In genomic region chr9:108662935-108663334, GRCh38 we compare ENCODE assay signal across 31 cellular contexts.
"Had no signal": no experiment of that assay in that cellular context is flagged by ENCODE, and none has a peak within 500 bp of the region (broad histone marks: within the 10 kb centered on the region; RNA-seq: fewer than 3 reads in every experiment).

No MANE protein-coding gene starts in this region.

- FAIRE-seq: kidney, small intestine had no signal

- H3K4me3 Mint-ChIP-seq: activated CD4-positive, alpha-beta T cell treated with anti-CD3 and anti-CD28 coated beads, Interleukin-2, amount 10 ng/mL, durations not matched to agents 7 days and 5 days; activated CD8-positive, alpha-beta T cell treated with anti-CD3 and anti-CD28 coated beads for 36 hours; activated T-cell treated with anti-CD3 and anti-CD28 coated beads, Interleukin-2, amount 50 U/mL, for 4 hours; activated T-helper 17 cell treated with anti-CD3 and anti-CD28 coated beads, Interleukin-2, amount 50 U/mL, for 72 hours; mesothelial cell of epicardium; naive B cell; stimulated activated naive B cell treated with anti-CD40 and anti-IgM and Interleukin-4, amounts not matched to agents 10 μg/mL and 1 μg/mL and 100 μg/mL, for 72 hours; T-helper 1 cell treated with Interleukin-12 subunit alpha and Interleukin-12 subunit beta and Interleukin-4 antibody, amounts not matched to agents 30 μg/mL and 1 μg/mL, for 36 hours had no signal

- DNase-seq: activated CD4-positive, alpha-beta T cell treated with anti-CD3 and anti-CD28 coated beads, Interleukin-2, amount 10 ng/mL, durations not matched to agents 7 days and 5 days; activated CD4-positive, CD25-positive, alpha-beta regulatory T cell treated with anti-CD3 and anti-CD28 coated beads, Interleukin-2, amount 50 U/mL, for 72 hours; activated CD8-positive, alpha-beta T cell treated with anti-CD3 and anti-CD28 coated beads for 36 hours; activated T-cell treated with anti-CD3 and anti-CD28 coated beads, Interleukin-2, amount 50 U/mL, for 4 hours; central memory CD4-positive, alpha-beta T cell; dermis blood vessel endothelial cell; effector CD4-positive, alpha-beta T cell; foreskin melanocyte; kidney; left colon; mammary epithelial cell; naive B cell; nucleus accumbens; psoas muscle; sigmoid colon; small intestine; stimulated activated CD4-positive, alpha-beta T cell treated with anti-CD3 and anti-CD28 coated beads, Interleukin-1b, Interleukin-23, amount 100 ng/mL, for 48 hours; stimulated activated naive B cell treated with anti-CD40 and anti-IgM and Interleukin-4, amounts not matched to agents 10 μg/mL and 1 μg/mL and 100 μg/mL, for 72 hours; stomach; T-helper 9 cell; thyroid gland; upper lobe of left lung; WERI-Rb-1 had no signal

- H3K4me3 ChIP-seq: breast epithelium, esophagus muscularis mucosa, hepatocyte, psoas muscle, sigmoid colon, stomach, thyroid gland, upper lobe of left lung had no signal

- H3K27ac Mint-ChIP-seq: activated CD4-positive, alpha-beta T cell treated with anti-CD3 and anti-CD28 coated beads, Interleukin-2, amount 10 ng/mL, durations not matched to agents 7 days and 5 days; activated CD8-positive, alpha-beta T cell treated with anti-CD3 and anti-CD28 coated beads for 36 hours; activated naive CD4-positive, alpha-beta T cell treated with anti-CD3 and anti-CD28 coated beads, Interleukin-2, amount 50 U/mL, for 72 hours; activated T-helper 17 cell treated with anti-CD3 and anti-CD28 coated beads, Interleukin-2, amount 50 U/mL, for 72 hours; mesothelial cell of epicardium; stimulated activated naive B cell treated with anti-CD40 and anti-IgM and Interleukin-4, amounts not matched to agents 10 μg/mL and 1 μg/mL and 100 μg/mL, for 72 hours; T-helper 1 cell treated with Interleukin-12 subunit alpha and Interleukin-12 subunit beta and Interleukin-4 antibody, amounts not matched to agents 30 μg/mL and 1 μg/mL, for 36 hours had no signal

- H3K4me2 ChIP-seq: hepatocyte had no signal

- H3K79me2 ChIP-seq: hepatocyte, parathyroid adenoma had no signal

- H3K27ac ChIP-seq: breast epithelium, esophagus muscularis mucosa, parathyroid adenoma, psoas muscle, sigmoid colon, stomach, thyroid gland, upper lobe of left lung, WERI-Rb-1 had no signal

- ATAC-seq: activated CD8-positive, alpha-beta T cell treated with anti-CD3 and anti-CD28 coated beads for 36 hours; activated naive CD4-positive, alpha-beta T cell treated with anti-CD3 and anti-CD28 coated beads, Interleukin-2, amount 50 U/mL, for 72 hours; activated T-cell treated with anti-CD3 and anti-CD28 coated beads, Interleukin-2, amount 50 U/mL, for 4 hours; activated T-helper 17 cell treated with anti-CD3 and anti-CD28 coated beads, Interleukin-2, amount 50 U/mL, for 72 hours; left colon; psoas muscle; stimulated activated naive B cell treated with anti-CD40 and anti-IgM and Interleukin-4, amounts not matched to agents 10 μg/mL and 1 μg/mL and 100 μg/mL, for 72 hours had no signal

- H3K9ac ChIP-seq: parathyroid adenoma had no signal

- H3K4me1 Mint-ChIP-seq: activated CD4-positive, alpha-beta T cell treated with anti-CD3 and anti-CD28 coated beads, Interleukin-2, amount 10 ng/mL, durations not matched to agents 7 days and 5 days; activated T-helper 17 cell treated with anti-CD3 and anti-CD28 coated beads, Interleukin-2, amount 50 U/mL, for 72 hours; mesothelial cell of epicardium; naive B cell; stimulated activated naive B cell treated with anti-CD40 and anti-IgM and Interleukin-4, amounts not matched to agents 10 μg/mL and 1 μg/mL and 100 μg/mL, for 72 hours had no signal

- H3K36me3 ChIP-seq: breast epithelium, esophagus muscularis mucosa, sigmoid colon, stomach, thyroid gland, upper lobe of left lung had no signal

- H3K9me3 ChIP-seq: thyroid gland had no signal

- H3K4me1 ChIP-seq: breast epithelium, esophagus muscularis mucosa, parathyroid adenoma, psoas muscle, sigmoid colon, stomach, upper lobe of left lung had no signal

- H3K27me3 Mint-ChIP-seq: activated CD4-positive, alpha-beta T cell treated with anti-CD3 and anti-CD28 coated beads, Interleukin-2, amount 10 ng/mL, durations not matched to agents 7 days and 5 days; activated CD8-positive, alpha-beta T cell treated with anti-CD3 and anti-CD28 coated beads for 36 hours; activated T-helper 17 cell treated with anti-CD3 and anti-CD28 coated beads, Interleukin-2, amount 50 U/mL, for 72 hours; naive B cell; stimulated activated naive B cell treated with anti-CD40 and anti-IgM and Interleukin-4, amounts not matched to agents 10 μg/mL and 1 μg/mL and 100 μg/mL, for 72 hours had no signal

- H2AFZ ChIP-seq: hepatocyte, parathyroid adenoma had no signal

- H3K27me3 ChIP-seq: breast epithelium, esophagus muscularis mucosa, hepatocyte, sigmoid colon, stomach, thyroid gland, upper lobe of left lung had no signal
